In the genomic region with DNA sequence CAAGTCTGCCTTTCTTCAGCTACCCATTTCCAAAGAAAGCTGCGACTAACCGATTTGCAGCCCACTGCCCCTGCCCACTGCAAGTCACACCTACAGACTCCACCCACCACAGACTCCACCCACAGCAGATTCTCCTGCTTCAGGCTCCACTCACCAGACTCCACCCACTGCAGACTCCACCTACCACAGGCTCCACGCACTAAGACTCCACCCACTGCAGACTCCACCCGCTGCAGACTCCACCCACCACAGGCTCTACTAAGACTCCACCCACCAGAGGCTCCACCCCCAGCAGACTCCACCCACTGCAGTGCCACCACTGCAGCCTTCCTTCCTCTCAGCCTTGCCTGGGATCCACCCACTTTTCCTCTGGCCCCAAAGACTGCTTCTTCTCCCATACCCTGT, we compare ENCODE assay signal across 3 cellular contexts.
TF ChIP-seq lines count a peak whose summit lies in the region.

No MANE protein-coding gene starts in this region.

TF ChIP-seq in GM23338, 12 proteins besides CTCF, POLR2A, EP300 and RAD21 (continues in another document):
- TF ChIP-seq POLR2AphosphoS5 (IDR thresholded peaks at IDR 0.05; ENCODE audit: low read depth), result no peak
- no peak for TF ChIP-seq ZNF114 (CRISPR knock-in tag; IDR thresholded peaks at IDR 0.05)
- no peak for TF ChIP-seq EZH2 (IDR thresholded peaks at IDR 0.05; ENCODE audit: low read depth, unreplicated experiment)
- TF ChIP-seq, protein P1, sequence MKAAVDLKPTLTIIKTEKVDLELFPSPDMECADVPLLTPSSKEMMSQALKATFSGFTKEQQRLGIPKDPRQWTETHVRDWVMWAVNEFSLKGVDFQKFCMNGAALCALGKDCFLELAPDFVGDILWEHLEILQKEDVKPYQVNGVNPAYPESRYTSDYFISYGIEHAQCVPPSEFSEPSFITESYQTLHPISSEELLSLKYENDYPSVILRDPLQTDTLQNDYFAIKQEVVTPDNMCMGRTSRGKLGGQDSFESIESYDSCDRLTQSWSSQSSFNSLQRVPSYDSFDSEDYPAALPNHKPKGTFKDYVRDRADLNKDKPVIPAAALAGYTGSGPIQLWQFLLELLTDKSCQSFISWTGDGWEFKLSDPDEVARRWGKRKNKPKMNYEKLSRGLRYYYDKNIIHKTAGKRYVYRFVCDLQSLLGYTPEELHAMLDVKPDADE (IDR thresholded peaks at IDR 0.05), result no peak
- no peak for TF ChIP-seq STAT1 (IDR thresholded peaks at IDR 0.05; ENCODE audit: unreplicated experiment)

TF ChIP-seq in SK-N-SH, 30 proteins besides CTCF, POLR2A, EP300 and RAD21:
- no peak for TF ChIP-seq SMC3 (IDR thresholded peaks at IDR 0.05; ENCODE audit: low read depth, low read length)
- TF ChIP-seq ELF1 (IDR thresholded peaks at IDR 0.05), result no peak
- no peak for TF ChIP-seq NRF1 (IDR thresholded peaks at IDR 0.05; ENCODE audit: low read depth, low read length)
- no peak for TF ChIP-seq RFX5 (IDR thresholded peaks at IDR 0.05; ENCODE audit: low read length)

TF ChIP-seq in H1, 55 proteins besides CTCF, POLR2A, EP300 and RAD21:
- TF ChIP-seq MAFK (IDR thresholded peaks at IDR 0.05; ENCODE audit: low read depth, low read length) (no peak), TCF12 (IDR thresholded peaks at IDR 0.05; ENCODE audit: low read depth, low read length) (no peak), CBX5 (IDR thresholded peaks at IDR 0.05; ENCODE audit: low read depth, low read length) (no peak), SP1 (IDR thresholded peaks at IDR 0.05; ENCODE audit: low read depth, low read length) (0 out of 2 replicates have a peak, but pooled peaks have one; percentile 5), SAP30 (IDR thresholded peaks at IDR 0.05; ENCODE audit: insufficient read depth, insufficient replicate concordance, low read length) (no peak)
